ENCODE assay signal across 2 cellular contexts in the genomic region with DNA sequence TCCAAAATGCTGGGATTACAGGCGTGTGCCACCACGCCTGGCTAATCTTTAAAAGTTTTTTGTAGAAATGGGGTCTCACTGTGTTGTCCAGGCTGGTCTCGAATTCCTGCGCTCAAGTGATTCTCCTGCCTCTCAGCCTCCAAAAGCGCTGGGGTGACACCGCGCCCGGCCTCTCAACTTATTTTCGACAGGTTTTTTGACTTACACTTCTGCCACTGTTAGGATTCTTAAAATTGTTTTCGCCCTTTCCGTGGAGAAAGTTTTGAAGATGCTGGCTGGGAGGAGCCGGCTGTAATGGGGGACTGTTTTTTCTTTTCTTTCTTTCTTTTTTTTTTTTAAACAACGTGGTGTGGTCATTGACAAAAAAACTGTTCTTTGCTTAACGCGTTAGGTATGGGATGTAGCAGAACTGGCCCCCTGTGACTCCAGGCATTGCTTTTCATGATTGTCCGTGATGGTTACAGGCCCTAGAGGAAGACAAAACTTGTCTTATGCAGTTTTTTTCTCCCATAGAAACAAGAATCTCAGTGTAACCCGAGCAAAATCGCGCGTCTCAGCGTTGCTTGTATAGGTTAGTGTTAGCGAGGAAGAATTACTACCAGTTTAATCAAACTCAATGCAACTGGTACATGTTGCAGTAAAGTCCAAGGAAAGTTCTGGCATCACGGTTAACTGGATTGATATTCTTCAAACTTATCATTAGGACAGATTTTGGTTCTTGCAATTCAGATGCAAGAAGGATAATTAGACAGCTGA.
A peak's percentile ranks its signal among the peaks of the same experiment; 100 is the strongest.
TF ChIP-seq lines count a peak whose summit lies in the region.

No MANE protein-coding gene starts in this region.

TF ChIP-seq in A549, 52 proteins besides CTCF, POLR2A, EP300 and RAD21:
- TF ChIP-seq HDAC2 (IDR thresholded peaks at IDR 0.05) = peak; percentile 74; the same call in 1 of the 2 replicates
- TF ChIP-seq KDM1A (IDR thresholded peaks at IDR 0.05; ENCODE audit: low read depth) = peak; percentile 56; the same call in 1 of the 2 replicates
- no peak for TF ChIP-seq RFX5 (IDR thresholded peaks at IDR 0.05)

TF ChIP-seq in HCT116, 20 proteins besides CTCF, POLR2A, EP300 and RAD21:
- TF ChIP-seq SRF (IDR thresholded peaks at IDR 0.05; ENCODE audit: low read depth) (no peak), EZH2 (IDR thresholded peaks at IDR 0.05) (no peak), YY1 (IDR thresholded peaks at IDR 0.05; ENCODE audit: extremely low read depth, insufficient replicate concordance, low read depth, low read length) (no peak), ZNF274 (IDR thresholded peaks at IDR 0.05; ENCODE audit: low read depth, low read length) (no peak), SIN3A (IDR thresholded peaks at IDR 0.05; ENCODE audit: low read depth) (no peak), ZFX (IDR thresholded peaks at IDR 0.05) (no peak), FOSL1 (IDR thresholded peaks at IDR 0.05; ENCODE audit: low read depth) (no peak)
- TF ChIP-seq, protein P1, sequence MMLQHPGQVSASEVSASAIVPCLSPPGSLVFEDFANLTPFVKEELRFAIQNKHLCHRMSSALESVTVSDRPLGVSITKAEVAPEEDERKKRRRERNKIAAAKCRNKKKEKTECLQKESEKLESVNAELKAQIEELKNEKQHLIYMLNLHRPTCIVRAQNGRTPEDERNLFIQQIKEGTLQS (IDR thresholded peaks at IDR 0.05) = no peak
- TF ChIP-seq, protein P2, sequence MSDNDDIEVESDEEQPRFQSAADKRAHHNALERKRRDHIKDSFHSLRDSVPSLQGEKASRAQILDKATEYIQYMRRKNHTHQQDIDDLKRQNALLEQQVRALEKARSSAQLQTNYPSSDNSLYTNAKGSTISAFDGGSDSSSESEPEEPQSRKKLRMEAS (IDR thresholded peaks at IDR 0.05) = no peak
- TF ChIP-seq, protein P3, sequence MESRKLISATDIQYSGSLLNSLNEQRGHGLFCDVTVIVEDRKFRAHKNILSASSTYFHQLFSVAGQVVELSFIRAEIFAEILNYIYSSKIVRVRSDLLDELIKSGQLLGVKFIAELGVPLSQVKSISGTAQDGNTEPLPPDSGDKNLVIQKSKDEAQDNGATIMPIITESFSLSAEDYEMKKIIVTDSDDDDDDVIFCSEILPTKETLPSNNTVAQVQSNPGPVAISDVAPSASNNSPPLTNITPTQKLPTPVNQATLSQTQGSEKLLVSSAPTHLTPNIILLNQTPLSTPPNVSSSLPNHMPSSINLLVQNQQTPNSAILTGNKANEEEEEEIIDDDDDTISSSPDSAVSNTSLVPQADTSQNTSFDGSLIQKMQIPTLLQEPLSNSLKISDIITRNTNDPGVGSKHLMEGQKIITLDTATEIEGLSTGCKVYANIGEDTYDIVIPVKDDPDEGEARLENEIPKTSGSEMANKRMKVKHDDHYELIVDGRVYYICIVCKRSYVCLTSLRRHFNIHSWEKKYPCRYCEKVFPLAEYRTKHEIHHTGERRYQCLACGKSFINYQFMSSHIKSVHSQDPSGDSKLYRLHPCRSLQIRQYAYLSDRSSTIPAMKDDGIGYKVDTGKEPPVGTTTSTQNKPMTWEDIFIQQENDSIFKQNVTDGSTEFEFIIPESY (IDR thresholded peaks at IDR 0.05; ENCODE audit: extremely low read depth, insufficient replicate concordance, low read length) = no peak
